ENCODE assay signal across 1 cellular context in genomic region chr9:70134360-70134759, GRCh38.
TF ChIP-seq lines count a peak whose summit lies in the region.

No MANE protein-coding gene starts in this region.

TF ChIP-seq in SK-N-SH, 30 proteins besides CTCF, POLR2A, EP300 and RAD21 (continued from another document):
- TF ChIP-seq IRF3 (IDR thresholded peaks at IDR 0.05; ENCODE audit: low read depth, low read length) (no peak), PBX3 (IDR thresholded peaks at IDR 0.05) (no peak), RXRA (IDR thresholded peaks at IDR 0.05; ENCODE audit: borderline replicate concordance, low read depth) (no peak), EZH2phosphoT487 (IDR thresholded peaks at IDR 0.05; ENCODE audit: borderline replicate concordance, low read depth) (no peak), TAF1 (IDR thresholded peaks at IDR 0.05; ENCODE audit: borderline replicate concordance, low read depth, low read length) (no peak)
